Comparison of ENCODE assay signal across 8 cellular contexts in the genomic region with DNA sequence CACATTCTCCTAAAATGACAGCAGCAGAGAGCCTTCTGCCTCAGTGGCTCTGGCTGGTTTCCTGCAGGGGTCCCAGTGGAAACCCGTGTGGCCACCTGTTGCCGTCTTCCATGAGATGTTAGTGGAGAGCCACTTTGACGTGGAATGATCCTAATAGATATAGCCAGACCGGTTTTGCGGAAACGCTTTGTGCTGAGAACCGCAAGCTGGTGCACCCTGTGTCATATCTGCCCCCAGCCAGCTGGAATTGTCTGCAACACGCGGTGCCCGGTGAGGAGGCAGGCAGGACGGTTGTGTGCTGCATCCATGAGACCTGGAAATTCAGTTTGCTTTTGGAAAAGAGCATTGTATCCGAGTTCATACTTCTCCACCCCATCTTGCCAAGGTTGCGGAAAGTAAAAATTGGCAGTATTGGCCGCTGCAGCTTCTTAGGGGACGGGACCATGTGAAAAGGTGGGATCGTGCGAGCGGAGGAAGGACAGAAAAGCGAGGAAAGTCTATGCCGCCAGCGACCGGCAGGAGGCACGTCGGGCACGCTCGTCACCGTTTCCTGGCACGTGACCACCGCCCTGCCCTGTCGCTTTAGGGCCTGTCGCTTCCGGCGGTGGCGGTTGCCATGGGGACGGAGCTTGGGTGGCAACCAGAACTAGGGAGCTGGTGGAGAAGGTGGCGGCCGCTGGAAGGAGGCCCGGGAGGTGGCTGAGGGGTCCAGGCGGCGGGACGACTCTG. TPM values are rescaled to one million over a fixed set of nuclear protein-coding genes. Genes with fewer than 3 reads are reported as not detected.
A peak's percentile ranks its signal among the peaks of the same experiment; 100 is the strongest.
DNase-seq lines count a peak whose midpoint lies in the region; FAIRE-seq and TF ChIP-seq lines count a peak whose summit lies in the region.

A gene with protein sequence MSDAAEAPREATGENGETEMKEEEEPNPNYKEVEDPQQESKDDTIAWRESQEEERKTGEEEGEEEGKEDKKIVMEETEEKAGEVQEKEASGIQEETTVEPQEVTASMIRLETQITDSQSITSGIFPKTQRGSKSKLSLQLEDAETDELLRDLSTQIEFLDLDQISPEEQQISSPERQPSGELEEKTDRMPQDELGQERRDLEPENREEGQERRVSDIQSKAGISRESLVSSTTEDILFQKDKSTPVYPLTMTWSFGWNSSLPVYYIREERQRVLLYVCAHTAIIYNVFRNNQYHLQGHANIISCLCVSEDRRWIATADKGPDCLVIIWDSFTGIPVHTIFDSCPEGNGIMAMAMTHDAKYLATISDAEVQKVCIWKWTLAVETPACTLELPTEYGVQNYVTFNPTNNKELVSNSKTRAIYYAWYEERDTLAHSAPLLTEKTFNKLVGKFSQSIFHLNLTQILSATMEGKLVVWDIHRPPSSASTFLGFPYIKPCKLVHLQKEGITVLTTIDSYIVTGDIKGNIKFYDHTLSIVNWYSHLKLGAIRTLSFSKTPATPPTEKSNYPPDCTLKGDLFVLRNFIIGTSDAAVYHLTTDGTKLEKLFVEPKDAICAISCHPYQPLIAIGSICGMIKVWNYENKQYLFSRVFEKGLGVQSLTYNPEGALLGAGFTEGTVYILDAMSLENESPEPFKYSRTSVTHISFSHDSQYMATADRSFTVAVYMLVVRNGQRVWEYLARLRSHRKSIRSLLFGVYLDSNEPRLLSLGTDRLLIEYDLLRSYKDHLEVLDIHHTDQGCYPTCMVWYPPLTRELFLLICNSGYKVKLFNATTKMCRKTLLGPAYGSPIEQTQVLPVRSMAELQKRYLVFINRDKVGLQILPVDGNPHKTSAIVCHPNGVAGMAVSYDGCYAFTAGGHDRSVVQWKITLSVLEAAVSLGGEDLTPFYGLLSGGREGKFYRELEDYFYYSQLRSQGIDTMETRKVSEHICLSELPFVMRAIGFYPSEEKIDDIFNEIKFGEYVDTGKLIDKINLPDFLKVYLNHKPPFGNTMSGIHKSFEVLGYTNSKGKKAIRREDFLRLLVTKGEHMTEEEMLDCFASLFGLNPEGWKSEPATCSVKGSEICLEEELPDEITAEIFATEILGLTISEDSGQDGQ (plus strand): TSS at position 643 of the 729 bp plus-strand sequence. CDS start 2,714 bp downstream, outside the sequence.

- H3K9me3 ChIP-seq in HEK293 (ENCODE audit: control insufficient read depth, insufficient read depth, low read depth, low read length) = no peaks in the 10 kb centered on the region

- CTCF ChIA-PET in HEK293 (lab: Yijun Ruan, JAX) = interaction anchor here (0.6 to 1.8 kb wide), 14 partner anchors 9 to 587 kb away, joined by 3 to 8 read pairs (median 3); a partner anchor contains a TSS

- POLR2A ChIA-PET in HEK293 (lab: Yijun Ruan, JAX) = no interaction called here

- no peaks in the 10 kb centered on the region for H3K4me1 ChIP-seq in HEK293 (ENCODE audit: control insufficient read depth, insufficient read depth, low read length)

- TF ChIP-seq CTCF in HEK293 (tag by site-specific recombination; IDR thresholded peaks at IDR 0.05) (peak; percentile 31; the same call in 1 of the 2 replicates), VCaP (conservative IDR thresholded peaks at IDR 0.05) (peak; percentile 79), bronchial epithelial cell (IDR thresholded peaks at IDR 0.05; ENCODE audit: insufficient read depth, low read length, severe bottlenecking) (peak; percentile 88)

- no peaks in the 10 kb centered on the region for H3K27me3 ChIP-seq in bronchial epithelial cell (ENCODE audit: control insufficient read depth, insufficient read depth, low read length)

- DNase-seq in GM03348 (ENCODE audit: low spot score) (peak; percentile 78), NCI-H1417 (lab: John Stamatoyannopoulos, UW) (peak; percentile 97 to 98 (median 98)), bronchial epithelial cell (ENCODE audit: low read depth) (peak; percentile 71), iris pigment epithelial cell (ENCODE audit: low read depth) (peak; percentile 45), GOT3 (lab: John Stamatoyannopoulos, UW) (no peak)
- peak; percentile 93 for DNase-seq in stimulated activated CD4-positive, alpha-beta T cell treated with anti-CD3 and anti-CD28 coated beads, Interleukin-12 subunit alpha, Interleukin-12 subunit beta, amount 100 ng/mL, for 4 hours

- peak within 1 kb of the TSS; percentile 15 for H3K4me3 ChIP-seq in HEK293 (ENCODE audit: low read depth, low read length)
- peak within 1 kb of the TSS; percentile 54 for H3K4me3 ChIP-seq in bronchial epithelial cell (ENCODE audit: low read depth, low read length)

- H3K36me3 ChIP-seq in HEK293 (ENCODE audit: control insufficient read depth in 2 of 2, insufficient read depth in 1 of 2, low read length in 2 of 2) (peaks cover 17 to 38% of the 10 kb centered on the region in 2 experiments), bronchial epithelial cell (ENCODE audit: control insufficient read depth, insufficient read depth, low read length) (peaks cover 4% of the 10 kb centered on the region)

- H3K27ac ChIP-seq in HEK293 (ENCODE audit: extremely low read depth, low read depth, low read length) = no peak within 1 kb of the TSS; the same call in 1 of the 2 replicates
- H3K27ac ChIP-seq in VCaP = peak within 1 kb of the TSS; percentile 85

- FAIRE-seq in bronchial epithelial cell (lab: Jason Lieb, UNC) = no peak

TF ChIP-seq in HEK293, 187 proteins besides CTCF, POLR2A, EP300 and RAD21 (continues in another document):
- TF ChIP-seq TCF7L2 (IDR thresholded peaks at IDR 0.05; ENCODE audit: borderline replicate concordance, low read depth, low read length) (no peak), ZNF391 (tag by site-specific recombination; IDR thresholded peaks at IDR 0.05; ENCODE audit: borderline replicate concordance, low read depth) (no peak), SETDB1 (IDR thresholded peaks at IDR 0.05; ENCODE audit: insufficient read length, low read length) (no peak), ZNF2 (tag by site-specific recombination; IDR thresholded peaks at IDR 0.05) (0 out of 2 replicates have a peak, but pooled peaks have one; percentile 30), RBAK (tag by site-specific recombination; IDR thresholded peaks at IDR 0.05) (no peak), ZNF654 (tag by site-specific recombination; IDR thresholded peaks at IDR 0.05; ENCODE audit: low read depth) (0 out of 2 replicates have a peak, but pooled peaks have one; percentile 21), ZNF341 (tag by site-specific recombination; IDR thresholded peaks at IDR 0.05; ENCODE audit: low read depth) (no peak), ZNF302 (tag by site-specific recombination; IDR thresholded peaks at IDR 0.05; ENCODE audit: low read depth) (no peak), SCRT2 (tag by site-specific recombination; IDR thresholded peaks at IDR 0.05) (peak; percentile 93)
- TF ChIP-seq, protein P1, sequence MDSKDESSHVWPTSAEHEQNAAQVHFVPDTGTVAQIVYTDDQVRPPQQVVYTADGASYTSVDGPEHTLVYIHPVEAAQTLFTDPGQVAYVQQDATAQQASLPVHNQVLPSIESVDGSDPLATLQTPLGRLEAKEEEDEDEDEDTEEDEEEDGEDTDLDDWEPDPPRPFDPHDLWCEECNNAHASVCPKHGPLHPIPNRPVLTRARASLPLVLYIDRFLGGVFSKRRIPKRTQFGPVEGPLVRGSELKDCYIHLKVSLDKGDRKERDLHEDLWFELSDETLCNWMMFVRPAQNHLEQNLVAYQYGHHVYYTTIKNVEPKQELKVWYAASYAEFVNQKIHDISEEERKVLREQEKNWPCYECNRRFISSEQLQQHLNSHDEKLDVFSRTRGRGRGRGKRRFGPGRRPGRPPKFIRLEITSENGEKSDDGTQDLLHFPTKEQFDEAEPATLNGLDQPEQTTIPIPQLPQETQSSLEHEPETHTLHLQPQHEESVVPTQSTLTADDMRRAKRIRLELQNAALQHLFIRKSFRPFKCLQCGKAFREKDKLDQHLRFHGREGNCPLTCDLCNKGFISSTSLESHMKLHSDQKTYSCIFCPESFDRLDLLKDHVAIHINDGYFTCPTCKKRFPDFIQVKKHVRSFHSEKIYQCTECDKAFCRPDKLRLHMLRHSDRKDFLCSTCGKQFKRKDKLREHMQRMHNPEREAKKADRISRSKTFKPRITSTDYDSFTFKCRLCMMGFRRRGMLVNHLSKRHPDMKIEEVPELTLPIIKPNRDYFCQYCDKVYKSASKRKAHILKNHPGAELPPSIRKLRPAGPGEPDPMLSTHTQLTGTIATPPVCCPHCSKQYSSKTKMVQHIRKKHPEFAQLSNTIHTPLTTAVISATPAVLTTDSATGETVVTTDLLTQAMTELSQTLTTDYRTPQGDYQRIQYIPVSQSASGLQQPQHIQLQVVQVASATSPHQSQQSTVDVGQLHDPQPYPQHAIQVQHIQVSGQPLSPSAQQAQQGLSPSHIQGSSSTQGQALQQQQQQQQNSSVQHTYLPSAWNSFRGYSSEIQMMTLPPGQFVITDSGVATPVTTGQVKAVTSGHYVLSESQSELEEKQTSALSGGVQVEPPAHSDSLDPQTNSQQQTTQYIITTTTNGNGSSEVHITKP (tag by site-specific recombination; IDR thresholded peaks at IDR 0.05) = peak; percentile 31
- TF ChIP-seq, protein P2, sequence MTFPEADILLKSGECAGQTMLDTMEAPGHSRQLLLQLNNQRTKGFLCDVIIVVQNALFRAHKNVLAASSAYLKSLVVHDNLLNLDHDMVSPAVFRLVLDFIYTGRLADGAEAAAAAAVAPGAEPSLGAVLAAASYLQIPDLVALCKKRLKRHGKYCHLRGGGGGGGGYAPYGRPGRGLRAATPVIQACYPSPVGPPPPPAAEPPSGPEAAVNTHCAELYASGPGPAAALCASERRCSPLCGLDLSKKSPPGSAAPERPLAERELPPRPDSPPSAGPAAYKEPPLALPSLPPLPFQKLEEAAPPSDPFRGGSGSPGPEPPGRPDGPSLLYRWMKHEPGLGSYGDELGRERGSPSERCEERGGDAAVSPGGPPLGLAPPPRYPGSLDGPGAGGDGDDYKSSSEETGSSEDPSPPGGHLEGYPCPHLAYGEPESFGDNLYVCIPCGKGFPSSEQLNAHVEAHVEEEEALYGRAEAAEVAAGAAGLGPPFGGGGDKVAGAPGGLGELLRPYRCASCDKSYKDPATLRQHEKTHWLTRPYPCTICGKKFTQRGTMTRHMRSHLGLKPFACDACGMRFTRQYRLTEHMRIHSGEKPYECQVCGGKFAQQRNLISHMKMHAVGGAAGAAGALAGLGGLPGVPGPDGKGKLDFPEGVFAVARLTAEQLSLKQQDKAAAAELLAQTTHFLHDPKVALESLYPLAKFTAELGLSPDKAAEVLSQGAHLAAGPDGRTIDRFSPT (tag by site-specific recombination; IDR thresholded peaks at IDR 0.05) = peak; percentile 63; the same call in 1 of the 2 replicates
- TF ChIP-seq, protein P3, sequence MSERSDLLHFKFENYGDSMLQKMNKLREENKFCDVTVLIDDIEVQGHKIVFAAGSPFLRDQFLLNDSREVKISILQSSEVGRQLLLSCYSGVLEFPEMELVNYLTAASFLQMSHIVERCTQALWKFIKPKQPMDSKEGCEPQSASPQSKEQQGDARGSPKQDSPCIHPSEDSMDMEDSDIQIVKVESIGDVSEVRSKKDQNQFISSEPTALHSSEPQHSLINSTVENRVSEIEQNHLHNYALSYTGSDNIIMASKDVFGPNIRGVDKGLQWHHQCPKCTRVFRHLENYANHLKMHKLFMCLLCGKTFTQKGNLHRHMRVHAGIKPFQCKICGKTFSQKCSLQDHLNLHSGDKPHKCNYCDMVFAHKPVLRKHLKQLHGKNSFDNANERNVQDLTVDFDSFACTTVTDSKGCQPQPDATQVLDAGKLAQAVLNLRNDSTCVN (tag by site-specific recombination; optimal IDR thresholded peaks at IDR 0.05) = peak; percentile 51

RNA-seq across cellular contexts. Expression of the gene that starts here (rescaled TPM):
- total RNA-seq in bronchial epithelial cell = 13.7 and 13.8 TPM in 2 replicates

Comparison
In these comparisons a context has a peak if more than half of its experiments do, and no peak if none do; other contexts are left out.
1. CTCF ChIP-seq: peak in every context shown above with its lines; median percentile 88 in bronchial epithelial cell; 79 in VCaP; 31 in HEK293.